ENCODE assay signal across 8 cellular contexts in genomic region chr22:37517826-37518450, GRCh38. TPM values are rescaled to one million over a fixed set of nuclear protein-coding genes. Genes with fewer than 3 reads are reported as not detected.
DNase-seq lines count a peak whose midpoint lies in the region; ATAC-seq and TF ChIP-seq lines count a peak whose summit lies in the region.

No MANE protein-coding gene starts in this region.

- H3K4me3 ChIP-seq in fibroblast of the aortic adventitia (ENCODE audit: low read depth, low read length) (peak overlapping the region; percentile 71), prostate gland (peak overlapping the region; percentile 52 to 65), uterus (peak overlapping the region in 1 of 2 donors; percentile 43)

- ATAC-seq in activated CD8-positive, alpha-beta T cell treated with anti-CD3 and anti-CD28 coated beads for 36 hours, result no peak
- ATAC-seq in HG03432 (IDR thresholded peaks at IDR 0.05; ENCODE audit: unreplicated experiment) (no peak), GM21423 (IDR thresholded peaks at IDR 0.05; ENCODE audit: unreplicated experiment) (no peak)

- H4K91ac ChIP-seq in H9 (ENCODE audit: insufficient read length, low read depth, low read length), result no peak overlapping the region

- H3K9ac ChIP-seq in H9 (ENCODE audit: extremely low read depth, insufficient read length, low read length), result no peak overlapping the region

- no peaks in the 10 kb centered on the region for H3K79me1 ChIP-seq in H9 (ENCODE audit: insufficient read depth, low read depth, low read length, poor library complexity, severe bottlenecking)

- H4K8ac ChIP-seq in H9 (replicated peaks; ENCODE audit: insufficient read length, low read depth, low read length), result no peak overlapping the region

- H2BK120ac ChIP-seq in H9 (ENCODE audit: low read depth, low read length, poor library complexity, severe bottlenecking), result no peak overlapping the region

- H3K14ac ChIP-seq in H9 (ENCODE audit: insufficient read depth, low read length), result no peak overlapping the region

- no peaks in the 10 kb centered on the region for H3K79me2 ChIP-seq in H9 (ENCODE audit: insufficient read depth, low read length)

- WGBS in H9 (ENCODE audit: extremely low coverage, insufficient read length, low lambda C conversion rate), result no CpG with 5 or more reads among the region's 15 CpGs
- WGBS in prostate gland, result 85% methylated on average over 15 of the region's 15 CpGs

- peak overlapping the region; percentile 65 to 82 for H3K4me3 Mint-ChIP-seq in H9
- peak overlapping the region; percentile 42 for H3K4me3 Mint-ChIP-seq in activated CD8-positive, alpha-beta T cell treated with anti-CD3 and anti-CD28 coated beads for 36 hours

- no peak overlapping the region for H3K56ac ChIP-seq in H9 (ENCODE audit: insufficient read length, low read depth, low read length)

- CTCF ChIA-PET in activated CD8-positive, alpha-beta T cell treated with anti-CD3 and anti-CD28 coated beads for 36 hours (lab: Charles Lee), result no interaction called here

- peaks cover 0 to 20% (median 9%) of the 10 kb centered on the region in 3 experiments; a peak in 4 of 7 replicates for H3K36me3 Mint-ChIP-seq in H9 (ENCODE audit: insufficient read depth in 1 of 3, low read depth in 3 of 3)
- no peaks in the 10 kb centered on the region for H3K36me3 Mint-ChIP-seq in activated CD8-positive, alpha-beta T cell treated with anti-CD3 and anti-CD28 coated beads for 36 hours (ENCODE audit: low read depth)

- peak overlapping the region; percentile 56 for H3K4me2 ChIP-seq in H9 (ENCODE audit: insufficient read depth, insufficient read length, low read length)

- H2BK12ac ChIP-seq in H9 (ENCODE audit: insufficient read length, low read depth, low read length), result no peak overlapping the region

- peaks cover 4% of the 10 kb centered on the region for H3K23me2 ChIP-seq in H9 (ENCODE audit: insufficient read length, low read depth, low read length, poor library complexity, severe bottlenecking)

- H2AFZ ChIP-seq in H9 (ENCODE audit: low read length), result no peak overlapping the region

- H3K27ac ChIP-seq in H9 (ENCODE audit: insufficient read length, low read depth, low read length) (no peak overlapping the region), prostate gland (peak overlapping the region in 1 of 2 donors; percentile 41), uterus (peak overlapping the region in 1 of 2 donors; percentile 26)

- no peak for DNase-seq in H9
- no peak for DNase-seq in activated CD8-positive, alpha-beta T cell treated with anti-CD3 and anti-CD28 coated beads for 36 hours
- DNase-seq in fibroblast of the aortic adventitia (ENCODE audit: low read depth), result no peak
- DNase-seq in prostate gland (ENCODE audit: low spot score), result no peak
- DNase-seq in HPDE6-E6E7 (ENCODE audit: extremely low spot score), result no peak
- DNase-seq in uterus, result no peak

- H2BK15ac ChIP-seq in H9 (ENCODE audit: low read depth, low read length), result no peak overlapping the region

- no peaks in the 10 kb centered on the region; the same call in 1 of the 2 replicates for H3K27me3 ChIP-seq in H9 (ENCODE audit: insufficient read depth, low read length)
- H3K27me3 ChIP-seq in prostate gland (replicated peaks; ENCODE audit: insufficient read depth), result no peaks in the 10 kb centered on the region
- peaks cover 0 to 3% of the 10 kb centered on the region in 2 donors for H3K27me3 ChIP-seq in uterus

- no peak overlapping the region for H2AK5ac ChIP-seq in H9 (ENCODE audit: insufficient read length, low read length)

- no peak for TF ChIP-seq CTCF in H9 (conservative IDR thresholded peaks at IDR 0.05)
- no peak for TF ChIP-seq CTCF in activated CD8-positive, alpha-beta T cell treated with anti-CD3 and anti-CD28 coated beads for 36 hours (IDR thresholded peaks at IDR 0.05)
- TF ChIP-seq CTCF in fibroblast of the aortic adventitia (IDR thresholded peaks at IDR 0.05; ENCODE audit: insufficient read depth, low read length), result no peak
- no peak for TF ChIP-seq CTCF in prostate gland (IDR thresholded peaks at IDR 0.05)
- TF ChIP-seq CTCF in uterus (IDR thresholded peaks at IDR 0.05), result no peak

- H3K4ac ChIP-seq in H9 (ENCODE audit: low read depth, low read length), result no peak overlapping the region

- no peak overlapping the region for H3K23ac ChIP-seq in H9 (ENCODE audit: insufficient read length, low read depth, low read length)

- H3K27me3 Mint-ChIP-seq in H9 (ENCODE audit: low read depth), result peaks cover 37% of the 10 kb centered on the region
- peaks cover 35% of the 10 kb centered on the region for H3K27me3 Mint-ChIP-seq in activated CD8-positive, alpha-beta T cell treated with anti-CD3 and anti-CD28 coated beads for 36 hours

- H4K5ac ChIP-seq in H9 (ENCODE audit: insufficient read length, low read depth, low read length), result no peak overlapping the region

- no peak overlapping the region for H2BK5ac ChIP-seq in H9 (ENCODE audit: insufficient read length, low read length)

- H3K36me3 ChIP-seq in prostate gland (no peaks in the 10 kb centered on the region), uterus (no peaks in the 10 kb centered on the region)

- H3K4me1 ChIP-seq in H9 (ENCODE audit: insufficient read depth, low read length) (no peaks in the 10 kb centered on the region; the same call in 1 of the 2 replicates), prostate gland (replicated peaks) (no peaks in the 10 kb centered on the region), uterus (peaks cover 0 to 18% of the 10 kb centered on the region in 2 donors)

- H3K9me3 ChIP-seq in H9 (ENCODE audit: control insufficient read depth, low read depth, low read length) (no peaks in the 10 kb centered on the region), prostate gland (no peaks in the 10 kb centered on the region), uterus (no peaks in the 10 kb centered on the region)

- peaks cover 0 to 4% of the 10 kb centered on the region in 2 experiments; a peak in 2 of 5 replicates for H3K9me3 Mint-ChIP-seq in H9
- H3K9me3 Mint-ChIP-seq in activated CD8-positive, alpha-beta T cell treated with anti-CD3 and anti-CD28 coated beads for 36 hours, result no peaks in the 10 kb centered on the region

- H3K27ac Mint-ChIP-seq in H9, result no peak overlapping the region
- no peak overlapping the region for H3K27ac Mint-ChIP-seq in activated CD8-positive, alpha-beta T cell treated with anti-CD3 and anti-CD28 coated beads for 36 hours

- no peak overlapping the region for H3T11ph ChIP-seq in H9 (ENCODE audit: low read length)

- no peak overlapping the region for H3K18ac ChIP-seq in H9 (ENCODE audit: insufficient read length, low read depth, low read length)

- H4K20me1 ChIP-seq in H9 (ENCODE audit: control insufficient read depth, insufficient read depth, insufficient read length), result no peaks in the 10 kb centered on the region

- no peak overlapping the region for H2BK20ac ChIP-seq in H9 (ENCODE audit: low read depth, low read length, poor library complexity, severe bottlenecking)

- H3K4me1 Mint-ChIP-seq in H9, result peaks cover 10 to 16% of the 10 kb centered on the region in 2 experiments
- peaks cover 2% of the 10 kb centered on the region for H3K4me1 Mint-ChIP-seq in activated CD8-positive, alpha-beta T cell treated with anti-CD3 and anti-CD28 coated beads for 36 hours (ENCODE audit: low read depth)

- TF ChIP-seq POLR2A in prostate gland (IDR thresholded peaks at IDR 0.05), result no peak
- TF ChIP-seq POLR2A in uterus (IDR thresholded peaks at IDR 0.05), result no peak

- intact Hi-C loops in activated CD8-positive, alpha-beta T cell treated with anti-CD3 and anti-CD28 coated beads for 36 hours (cut with micrococcal nuclease), result no loop called here
- intact Hi-C loops in prostate gland (cut with DNase I), result no loop called here
- intact Hi-C loops in uterus (cut with DNase I; ENCODE audit: low total_unique reads), result no loop called here

- POLR2A ChIA-PET in activated CD8-positive, alpha-beta T cell treated with anti-CD3 and anti-CD28 coated beads for 36 hours (lab: Charles Lee), result interaction anchor here (0.5 kb wide), 1 partner anchor 132 kb away, joined by 3 read pairs; no protein-coding TSS in a partner anchor

RNA-seq across cellular contexts. Expression of gene CARD10, which starts 1.3 kb away (rescaled TPM):
- total RNA-seq in H9 (2021) (17.1 and 17.7 TPM in 2 replicates), fibroblast of the aortic adventitia (ENCODE audit: low replicate concordance) (5.8 and 13.1 TPM in 2 replicates), prostate gland (10 to 100 TPM; 14.2 to 70.7 TPM), uterus (10 to 100 TPM in 2 of 4 donors, 1 to 10 TPM in 2; 4.6 to 23.4 (median 10.2) TPM)
- under 1 TPM; 0.09 to 0.18 TPM for total RNA-seq in activated CD8-positive, alpha-beta T cell treated with anti-CD3 and anti-CD28 coated beads for 36 hours

RNA-seq across cellular contexts. Expression of gene MFNG, which starts 31.8 kb away (rescaled TPM):
- total RNA-seq in H9 (2021) (2.0 and 3.3 TPM in 2 replicates), fibroblast of the aortic adventitia (ENCODE audit: low replicate concordance) (0.16 and 0.36 TPM in 2 replicates), prostate gland (1 to 10 TPM; 4.4 to 7.3 TPM), uterus (10 to 100 TPM in 3 of 4 donors, 1 to 10 TPM in 1; 7.6 to 71.2 (median 28.7) TPM)
- 100 to 1,000 TPM; 155 to 160 TPM for total RNA-seq in activated CD8-positive, alpha-beta T cell treated with anti-CD3 and anti-CD28 coated beads for 36 hours

RNA-seq across cellular contexts. Expression of gene CDC42EP1, which starts 42.3 kb away (rescaled TPM):
- 23.0 and 24.3 TPM in 2 replicates for total RNA-seq in H9 (2021)
- under 1 TPM; 0.59 to 0.72 TPM for total RNA-seq in activated CD8-positive, alpha-beta T cell treated with anti-CD3 and anti-CD28 coated beads for 36 hours
- 18.9 and 30.3 TPM in 2 replicates for total RNA-seq in fibroblast of the aortic adventitia (ENCODE audit: low replicate concordance)
- 10 to 100 TPM; 28.6 to 97.0 TPM for total RNA-seq in prostate gland
- 100 to 1,000 TPM in 1 of 4 donors, 10 to 100 TPM in 3; 10.6 to 101 (median 16.5) TPM for total RNA-seq in uterus

Comparison
In these comparisons a context has a peak if more than half of its experiments do, and no peak if none do; other contexts are left out.
1. RNA of gene CDC42EP1, which starts 42.3 kb away (total RNA-seq): 28.6 to 97.0 TPM in prostate gland, 18.9 to 30.3 TPM in fibroblast of the aortic adventitia, 23.0 to 24.3 TPM in H9 and 10.6 to 101 TPM in uterus; 0.59 to 0.72 TPM in activated CD8-positive, alpha-beta T cell treated with anti-CD3 and anti-CD28 coated beads for 36 hours; every median in the first group is over 4 times any median in the second.